ENCODE assay signal across 10 cellular contexts in the genomic region with DNA sequence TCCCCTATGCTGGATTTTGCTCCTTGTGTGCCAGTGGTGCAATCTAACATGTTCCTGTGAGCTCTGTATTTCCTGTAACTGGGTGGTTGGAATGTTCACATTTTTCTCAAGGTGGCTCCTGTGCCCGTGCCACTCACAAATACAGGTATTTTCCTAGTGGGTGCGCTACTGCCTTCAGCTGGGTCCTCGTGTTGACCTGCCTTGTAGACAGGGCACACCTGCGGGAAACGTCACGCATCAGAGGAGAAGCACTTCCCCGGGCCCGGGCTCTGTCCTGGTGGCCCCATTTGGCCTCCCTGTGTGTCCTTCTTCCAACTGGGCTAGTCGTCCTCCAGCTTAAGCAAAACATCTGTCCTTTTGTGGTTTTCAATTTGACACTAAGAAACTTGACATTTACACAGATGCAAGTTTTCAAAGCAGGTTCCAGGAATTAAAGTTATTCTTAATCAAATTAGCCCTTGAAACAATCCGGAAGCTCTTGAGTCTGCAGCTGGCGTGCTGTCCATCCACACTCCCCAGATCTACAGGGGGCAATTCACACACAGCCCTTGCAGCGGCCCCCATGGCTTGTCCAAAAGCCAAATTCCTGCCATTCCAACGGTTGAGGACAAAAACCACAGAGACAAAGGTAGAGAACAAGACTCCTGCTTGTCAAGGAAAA.
DNase-seq lines count a peak whose midpoint lies in the region; ATAC-seq and TF ChIP-seq lines count a peak whose summit lies in the region.
"Had no signal": no experiment of that assay in that cellular context is flagged by ENCODE, and none has a peak within 500 bp of the region (broad histone marks: within the 10 kb centered on the region; RNA-seq: fewer than 3 reads in every experiment).

No MANE protein-coding gene starts in this region.

- peaks cover 2% of the 10 kb centered on the region for H3K9me3 Mint-ChIP-seq in endodermal cell
- H3K9me3 Mint-ChIP-seq in activated CD8-positive, alpha-beta memory T cell treated with anti-CD3 and anti-CD28 coated beads, Interleukin-2, amount 10 ng/mL, durations not matched to agents 7 days and 5 days (ENCODE audit: low read depth), result peaks cover 2% of the 10 kb centered on the region

- peaks cover 6% of the 10 kb centered on the region for H3K4me1 ChIP-seq in endodermal cell (ENCODE audit: control insufficient read depth, insufficient read depth, low read length)

- peaks cover 4% of the 10 kb centered on the region for H3K9me3 ChIP-seq in endodermal cell (ENCODE audit: control insufficient read depth, low read length)

- peak; percentile 54 for DNase-seq in GM04503 (ENCODE audit: low read depth)
- peak; percentile 66 for DNase-seq in NCI-H82 treated with DMSO at 0.1 percent for 48 hours (lab: John Stamatoyannopoulos, UW; ENCODE audit: unreplicated experiment)
- peak; percentile 91 for DNase-seq in endodermal cell
- DNase-seq in non-pigmented ciliary epithelial cell (ENCODE audit: low read depth), result peak; percentile 45
- DNase-seq in cerebellar cortex (ENCODE audit: low spot score), result no peak
- no peak for DNase-seq in activated CD8-positive, alpha-beta memory T cell treated with anti-CD3 and anti-CD28 coated beads, Interleukin-2, amount 10 ng/mL, durations not matched to agents 7 days and 5 days
- no peak for DNase-seq in activated CD4-positive, CD25-positive, alpha-beta regulatory T cell (lab: John Stamatoyannopoulos, UW)
- DNase-seq: NCI-H2081 had no signal

- H3K4me3 ChIP-seq in endodermal cell (ENCODE audit: low read length), result no peak overlapping the region

- peak overlapping the region; percentile 87 for H3K27ac ChIP-seq in endodermal cell (ENCODE audit: low read depth, low read length)

- CTCF ChIA-PET in activated CD8-positive, alpha-beta memory T cell treated with anti-CD3 and anti-CD28 coated beads, Interleukin-2, amount 10 ng/mL, durations not matched to agents 7 days and 5 days (lab: Charles Lee), result no interaction called here

- WGBS in endodermal cell (ENCODE audit: insufficient coverage in 1 of 2, insufficient read length in 1 of 2), 2 experiments, result 30 to 51% methylated on average over 8 to 13 of the region's 13 CpGs

- no peak for TF ChIP-seq CTCF in endodermal cell (conservative IDR thresholded peaks at IDR 0.05)

- H3K27me3 Mint-ChIP-seq in endodermal cell (ENCODE audit: insufficient read depth), result peaks cover 13% of the 10 kb centered on the region
- H3K27me3 Mint-ChIP-seq in activated CD8-positive, alpha-beta memory T cell treated with anti-CD3 and anti-CD28 coated beads, Interleukin-2, amount 10 ng/mL, durations not matched to agents 7 days and 5 days, result no peaks in the 10 kb centered on the region
- H3K27me3 Mint-ChIP-seq: activated naive CD8-positive, alpha-beta T cell had no signal

- H3K27ac Mint-ChIP-seq in endodermal cell, result peak overlapping the region; percentile 75
- no peak overlapping the region for H3K27ac Mint-ChIP-seq in activated CD8-positive, alpha-beta memory T cell treated with anti-CD3 and anti-CD28 coated beads, Interleukin-2, amount 10 ng/mL, durations not matched to agents 7 days and 5 days
- H3K27ac Mint-ChIP-seq: activated naive CD8-positive, alpha-beta T cell had no signal

- ATAC-seq in HG03469 (IDR thresholded peaks at IDR 0.05; ENCODE audit: unreplicated experiment), result no peak
- no peak for ATAC-seq in activated CD8-positive, alpha-beta memory T cell treated with anti-CD3 and anti-CD28 coated beads, Interleukin-2, amount 10 ng/mL, durations not matched to agents 7 days and 5 days

- peaks cover 49% of the 10 kb centered on the region for H3K4me1 Mint-ChIP-seq in endodermal cell
- peaks cover 7% of the 10 kb centered on the region for H3K4me1 Mint-ChIP-seq in activated CD8-positive, alpha-beta memory T cell treated with anti-CD3 and anti-CD28 coated beads, Interleukin-2, amount 10 ng/mL, durations not matched to agents 7 days and 5 days

- H3K36me3 ChIP-seq in endodermal cell (ENCODE audit: control insufficient read depth, insufficient read depth, low read length), result no peaks in the 10 kb centered on the region

- H3K4me3 Mint-ChIP-seq in endodermal cell, result no peak overlapping the region
- no peak overlapping the region for H3K4me3 Mint-ChIP-seq in activated CD8-positive, alpha-beta memory T cell treated with anti-CD3 and anti-CD28 coated beads, Interleukin-2, amount 10 ng/mL, durations not matched to agents 7 days and 5 days
- H3K4me3 Mint-ChIP-seq: activated naive CD8-positive, alpha-beta T cell had no signal

- H3K36me3 Mint-ChIP-seq in endodermal cell (ENCODE audit: low read depth), result no peaks in the 10 kb centered on the region
- H3K36me3 Mint-ChIP-seq in activated CD8-positive, alpha-beta memory T cell treated with anti-CD3 and anti-CD28 coated beads, Interleukin-2, amount 10 ng/mL, durations not matched to agents 7 days and 5 days, result no peaks in the 10 kb centered on the region

- H3K9ac ChIP-seq in endodermal cell (ENCODE audit: extremely low read depth, low read length, poor library complexity, severe bottlenecking), result no peak overlapping the region

- peaks cover 14% of the 10 kb centered on the region for H3K27me3 ChIP-seq in endodermal cell (ENCODE audit: control insufficient read depth, insufficient read depth, low read length, poor library complexity, severe bottlenecking)

Comparison
In these comparisons a context has a peak if more than half of its experiments do, and no peak if none do; other contexts are left out.
1. DNase-seq: peak in GM04503 (single experiment), NCI-H82 treated with DMSO at 0.1 percent for 48 hours (single experiment), endodermal cell (single experiment) and non-pigmented ciliary epithelial cell (single experiment); none in cerebellar cortex (single experiment), activated CD8-positive, alpha-beta memory T cell treated with anti-CD3 and anti-CD28 coated beads, Interleukin-2, amount 10 ng/mL, durations not matched to agents 7 days and 5 days (single experiment) and activated CD4-positive, CD25-positive, alpha-beta regulatory T cell (0 of 4).